ENCODE assay signal across 17 cellular contexts in the genomic region with DNA sequence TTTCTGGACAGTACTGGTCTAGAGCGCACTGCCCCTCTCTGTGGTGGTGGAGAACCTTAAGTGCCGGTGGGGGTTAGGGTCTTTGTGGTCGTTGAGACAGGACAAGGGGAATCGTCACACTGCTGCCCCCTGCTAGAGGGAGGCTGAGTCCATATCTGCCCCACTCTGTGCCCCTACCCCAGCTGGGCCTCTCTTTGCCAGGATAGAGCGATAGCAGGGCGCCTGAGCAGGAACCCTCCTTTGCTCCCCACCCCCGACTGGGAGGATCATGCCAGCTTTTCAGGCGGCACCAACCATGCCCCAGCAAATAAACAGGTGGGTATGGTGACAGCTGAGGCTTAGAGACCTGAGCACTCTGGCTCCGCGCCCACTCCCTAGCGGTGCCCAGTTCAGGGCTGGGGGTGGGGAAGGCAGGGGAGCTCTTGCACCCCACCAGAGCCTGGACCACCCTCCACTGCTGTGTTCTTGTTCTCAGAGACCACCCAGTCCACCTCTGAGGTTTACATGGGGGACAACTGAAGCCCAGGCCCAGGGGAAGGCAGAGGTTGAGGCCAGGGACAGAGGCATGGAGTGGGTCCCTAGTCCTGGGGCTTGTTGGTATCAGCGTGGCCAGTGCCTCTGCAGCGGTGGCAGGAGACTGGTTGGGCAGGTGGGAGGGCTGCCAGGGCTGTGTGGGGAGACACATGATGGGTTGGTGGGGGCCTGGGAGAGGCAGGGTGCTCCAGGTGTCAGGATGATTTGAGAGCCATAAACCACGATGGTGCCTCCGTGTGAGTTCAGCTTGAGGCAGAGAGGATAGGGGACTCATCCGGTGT. TPM values are rescaled to one million over a fixed set of nuclear protein-coding genes. Genes with fewer than 3 reads are reported as not detected.
DNase-seq lines count a peak whose midpoint lies in the region; ATAC-seq, FAIRE-seq and TF ChIP-seq lines count a peak whose summit lies in the region.
"Had no signal": no experiment of that assay in that cellular context is flagged by ENCODE, and none has a peak within 500 bp of the region (broad histone marks: within the 10 kb centered on the region; RNA-seq: fewer than 3 reads in every experiment).

No MANE protein-coding gene starts in this region.

- DNase-seq in breast epithelium (ENCODE audit: low spot score in 2 of 2) = no peak
- no peak for DNase-seq in MCF 10A (ENCODE audit: unreplicated experiment)
- no peak for DNase-seq in bronchial epithelial cell (ENCODE audit: low read depth)
- no peak for DNase-seq in naive B cell
- DNase-seq in SKM-1 (lab: John Stamatoyannopoulos, UW; ENCODE audit: unreplicated experiment) = no peak
- no peak for DNase-seq in activated CD4-positive, alpha-beta T cell treated with anti-CD3 and anti-CD28 coated beads for 36 hours
- DNase-seq: DND-41; Kasumi-1; NCI-H510A; stimulated activated CD4-positive, alpha-beta T cell treated with anti-CD3 and anti-CD28 coated beads, Interleukin-15, amount 100 ng/mL, for 24 hours had no signal

- H3K36me3 Mint-ChIP-seq in MCF 10A (ENCODE audit: insufficient read depth, unreplicated experiment) = no peaks in the 10 kb centered on the region
- no peaks in the 10 kb centered on the region for H3K36me3 Mint-ChIP-seq in naive B cell
- no peaks in the 10 kb centered on the region for H3K36me3 Mint-ChIP-seq in activated CD4-positive, alpha-beta T cell treated with anti-CD3 and anti-CD28 coated beads for 36 hours (ENCODE audit: low read depth)

- no peak overlapping the region for H3K4me3 Mint-ChIP-seq in MCF 10A (ENCODE audit: unreplicated experiment)
- H3K4me3 Mint-ChIP-seq in naive B cell = peak overlapping the region; percentile 25 to 88 (median 67)
- H3K4me3 Mint-ChIP-seq in activated CD4-positive, alpha-beta T cell treated with anti-CD3 and anti-CD28 coated beads for 36 hours = no peak overlapping the region
- H3K4me3 Mint-ChIP-seq: T-helper 2 cell treated with Interferon-gamma antibody and Interleukin-4, amounts not matched to agents 5 μg/mL and 100 μg/mL, for 36 hours had no signal

- H3K9me3 Mint-ChIP-seq in MCF 10A (ENCODE audit: unreplicated experiment) (no peaks in the 10 kb centered on the region), naive B cell (no peaks in the 10 kb centered on the region)
- no peaks in the 10 kb centered on the region for H3K9me3 Mint-ChIP-seq in activated CD4-positive, alpha-beta T cell treated with anti-CD3 and anti-CD28 coated beads for 36 hours (ENCODE audit: low read depth)
- H3K9me3 Mint-ChIP-seq: T-helper 2 cell treated with Interferon-gamma antibody and Interleukin-4, amounts not matched to agents 5 μg/mL and 100 μg/mL, for 36 hours had no signal

- H3K27me3 ChIP-seq in breast epithelium = peaks cover 4 to 11% of the 10 kb centered on the region in 2 donors
- H3K27me3 ChIP-seq in bronchial epithelial cell (ENCODE audit: control insufficient read depth, insufficient read depth, low read length) = peaks cover 17% of the 10 kb centered on the region

- BruUV-seq in MCF 10A (replicated peaks; lab: Mats Ljungman, UMichigan) = no TSS peak

- no peak overlapping the region for H3K27ac Mint-ChIP-seq in MCF 10A (ENCODE audit: low read depth, unreplicated experiment)
- no peak overlapping the region for H3K27ac Mint-ChIP-seq in naive B cell
- no peak overlapping the region for H3K27ac Mint-ChIP-seq in activated CD4-positive, alpha-beta T cell treated with anti-CD3 and anti-CD28 coated beads for 36 hours
- H3K27ac Mint-ChIP-seq: T-helper 2 cell treated with Interferon-gamma antibody and Interleukin-4, amounts not matched to agents 5 μg/mL and 100 μg/mL, for 36 hours had no signal

- TF ChIP-seq CTCF in breast epithelium (IDR thresholded peaks at IDR 0.05) (no peak), MCF 10A (IDR thresholded peaks at IDR 0.05; ENCODE audit: unreplicated experiment) (no peak), bronchial epithelial cell (IDR thresholded peaks at IDR 0.05; ENCODE audit: insufficient read depth, low read length, severe bottlenecking) (no peak)

- no peaks in the 10 kb centered on the region for H3K9me3 ChIP-seq in breast epithelium

- no peak for TF ChIP-seq POLR2A in breast epithelium (IDR thresholded peaks at IDR 0.05)

- POLR2A ChIA-PET in MCF 10A (lab: Yijun Ruan, JAX) = interaction anchor here (0.6 to 1.0 kb wide), 2 partner anchors 71 to 249 kb away, joined by 3 read pairs; no protein-coding TSS in a partner anchor
- POLR2A ChIA-PET in activated CD4-positive, alpha-beta T cell treated with anti-CD3 and anti-CD28 coated beads for 36 hours (lab: Charles Lee) = no interaction called here

- H3K27me3 Mint-ChIP-seq in MCF 10A (ENCODE audit: insufficient read depth, unreplicated experiment) (peaks cover 14% of the 10 kb centered on the region), naive B cell (peaks cover 7 to 41% (median 22%) of the 10 kb centered on the region in 3 donors)
- peaks cover 32% of the 10 kb centered on the region for H3K27me3 Mint-ChIP-seq in activated CD4-positive, alpha-beta T cell treated with anti-CD3 and anti-CD28 coated beads for 36 hours

- peak; percentile 28 for FAIRE-seq in bronchial epithelial cell (lab: Jason Lieb, UNC)
- FAIRE-seq: GM12892 had no signal

- ATAC-seq in naive B cell (ENCODE audit: low read depth in 2 of 2) = no peak
- ATAC-seq in HG02571 (IDR thresholded peaks at IDR 0.05; ENCODE audit: unreplicated experiment) = no peak
- no peak for ATAC-seq in HG03571 (IDR thresholded peaks at IDR 0.05; ENCODE audit: unreplicated experiment)
- ATAC-seq in activated CD4-positive, alpha-beta T cell treated with anti-CD3 and anti-CD28 coated beads for 36 hours = no peak

- H3K36me3 ChIP-seq in breast epithelium = no peaks in the 10 kb centered on the region
- no peaks in the 10 kb centered on the region for H3K36me3 ChIP-seq in bronchial epithelial cell (ENCODE audit: control insufficient read depth, insufficient read depth, low read length)

- H3K4me3 ChIP-seq in breast epithelium = peak overlapping the region in 2 of 3 donors; percentile 52 to 63
- no peak overlapping the region for H3K4me3 ChIP-seq in bronchial epithelial cell (ENCODE audit: low read depth, low read length)
- H3K4me3 ChIP-seq: lung had no signal

- H3K4me1 ChIP-seq in breast epithelium = no peaks in the 10 kb centered on the region
- H3K4me1 ChIP-seq: parathyroid adenoma had no signal

- CTCF ChIA-PET in MCF 10A (lab: Yijun Ruan, JAX) = interaction anchor here (0.6 to 0.9 kb wide), 3 partner anchors 117 to 254 kb away, joined by 3 to 4 read pairs (median 3); no protein-coding TSS in a partner anchor
- CTCF ChIA-PET in activated CD4-positive, alpha-beta T cell treated with anti-CD3 and anti-CD28 coated beads for 36 hours (lab: Charles Lee) = no interaction called here

- intact Hi-C loops in breast epithelium (cut with DNase I; ENCODE audit: low total_unique reads) (no loop called here), MCF 10A (cut with micrococcal nuclease) (no loop called here)
- intact Hi-C loops in activated CD4-positive, alpha-beta T cell treated with anti-CD3 and anti-CD28 coated beads for 36 hours (cut with DNase I, micrococcal nuclease) = loop anchor here in 1 of 2 experiments (2.0 kb wide), 1 partner anchor 63 kb away; a partner anchor contains a TSS

- H3K4me1 Mint-ChIP-seq in MCF 10A (ENCODE audit: insufficient read depth, unreplicated experiment) (no peaks in the 10 kb centered on the region), naive B cell (peaks cover 20 to 24% (median 22%) of the 10 kb centered on the region in 3 donors)
- peaks cover 7% of the 10 kb centered on the region for H3K4me1 Mint-ChIP-seq in activated CD4-positive, alpha-beta T cell treated with anti-CD3 and anti-CD28 coated beads for 36 hours

- peak overlapping the region; percentile 48 to 74 for H3K27ac ChIP-seq in breast epithelium
- H3K27ac ChIP-seq: HL-60, parathyroid adenoma had no signal

RNA-seq across cellular contexts. Expression of a gene that starts 1.6 kb away (rescaled TPM):
- 10 to 100 TPM in 1 of 3 donors, 1 to 10 TPM in 1, under 1 TPM in 1; 0.32 to 29.4 (median 9.2) TPM for total RNA-seq in breast epithelium
- 0.16 and 0.20 TPM in 2 replicates for total RNA-seq in MCF 10A (2022)
- total RNA-seq in bronchial epithelial cell = 1.0 and 1.3 TPM in 2 replicates
- under 1 TPM in 4 of 6 donors, not detected in 2; 0.08 to 0.74 (median 0.09) TPM for polyA plus RNA-seq in naive B cell (ENCODE audit: low read depth in 6 of 6)
- under 1 TPM in 1 of 2 experiments, not detected in 1; 0.05 TPM for total RNA-seq in activated CD4-positive, alpha-beta T cell treated with anti-CD3 and anti-CD28 coated beads for 36 hours

Comparison
In these comparisons a context has a peak if more than half of its experiments do, and no peak if none do; other contexts are left out.
1. H3K4me3 Mint-ChIP-seq: peak in naive B cell (8 of 8); none in MCF 10A (single experiment) and activated CD4-positive, alpha-beta T cell treated with anti-CD3 and anti-CD28 coated beads for 36 hours (single experiment).